1 cellular context compared by ENCODE assay signal in genomic region chr22:42564699-42565098, GRCh38.
TF ChIP-seq lines count a peak whose summit lies in the region.

No MANE protein-coding gene starts in this region.

TF ChIP-seq in K562, 482 proteins besides CTCF, POLR2A, EP300 and RAD21:
- TF ChIP-seq NCOA2 (IDR thresholded peaks at IDR 0.05; ENCODE audit: partially characterized antibody in 2 of 2) (no peak), POLR2G (IDR thresholded peaks at IDR 0.05; ENCODE audit: low read depth, low read length) (0 out of 2 replicates have a peak, but pooled peaks have one; percentile 49), ZNF780A (CRISPR knock-in tag; IDR thresholded peaks at IDR 0.05) (no peak), ZNF121 (CRISPR knock-in tag; conservative IDR thresholded peaks at IDR 0.05) (peak; percentile 68), CCAR2 (IDR thresholded peaks at IDR 0.05; ENCODE audit: low read depth, low read length) (no peak), DIDO1 (tag; IDR thresholded peaks at IDR 0.05; ENCODE audit: low read depth) (no peak)
